In genomic region chr2:229665158-229665557, GRCh38 we compare ENCODE assay signal across 24 cellular contexts. TPM values are rescaled to one million over a fixed set of nuclear protein-coding genes. Genes with fewer than 3 reads are reported as not detected.
"Had no signal": no experiment of that assay in that cellular context is flagged by ENCODE, and none has a peak within 500 bp of the region (broad histone marks: within the 10 kb centered on the region; RNA-seq: fewer than 3 reads in every experiment).

No MANE protein-coding gene starts in this region.

- H3K4me3 Mint-ChIP-seq: immature natural killer cell; memory B cell; naive B cell; natural killer cell; nephron progenitor cell; neural progenitor cell; stimulated activated effector memory CD8-positive, alpha-beta T cell treated with anti-CD3 and anti-CD28 coated beads, Interleukin-12 subunit alpha, Interleukin-12 subunit beta, amount 100 ng/mL, for 72 hours; stimulated activated naive CD8-positive, alpha-beta T cell treated with anti-CD3 and anti-CD28 coated beads, Interleukin-15, Interleukin-2, amounts not matched to agents 100 ng/mL and 50 ng/mL, for 24 hours; type B pancreatic cell had no signal

- H3K4me1 Mint-ChIP-seq: immature natural killer cell; memory B cell; naive B cell; natural killer cell; nephron progenitor cell; neural progenitor cell; stimulated activated effector memory CD8-positive, alpha-beta T cell treated with anti-CD3 and anti-CD28 coated beads, Interleukin-12 subunit alpha, Interleukin-12 subunit beta, amount 100 ng/mL, for 72 hours had no signal

- ATAC-seq: heart left ventricle; left colon; left lung; natural killer cell; right cardiac atrium; stimulated activated effector memory CD8-positive, alpha-beta T cell treated with anti-CD3 and anti-CD28 coated beads, Interleukin-12 subunit alpha, Interleukin-12 subunit beta, amount 100 ng/mL, for 72 hours had no signal

- H3K27ac Mint-ChIP-seq: immature natural killer cell; memory B cell; naive B cell; natural killer cell; nephron progenitor cell; neural progenitor cell; progenitor cell of endocrine pancreas; stimulated activated effector memory CD8-positive, alpha-beta T cell treated with anti-CD3 and anti-CD28 coated beads, Interleukin-12 subunit alpha, Interleukin-12 subunit beta, amount 100 ng/mL, for 72 hours; stimulated activated naive CD8-positive, alpha-beta T cell treated with anti-CD3 and anti-CD28 coated beads, Interleukin-15, Interleukin-2, amounts not matched to agents 100 ng/mL and 50 ng/mL, for 24 hours; type B pancreatic cell had no signal

- H3K36me3 Mint-ChIP-seq: immature natural killer cell; memory B cell; naive B cell; natural killer cell; neural progenitor cell; stimulated activated effector memory CD8-positive, alpha-beta T cell treated with anti-CD3 and anti-CD28 coated beads, Interleukin-12 subunit alpha, Interleukin-12 subunit beta, amount 100 ng/mL, for 72 hours; type B pancreatic cell had no signal

- DNase-seq: heart left ventricle; immature natural killer cell; kidney; left colon; left lung; naive B cell; natural killer cell; nephron progenitor cell; occipital lobe; retina; right cardiac atrium; sigmoid colon; small intestine; spleen; stimulated activated CD4-positive, alpha-beta T cell treated with anti-CD3 and anti-CD28 coated beads, Interleukin-4, amount 100 ng/mL, for 24 hours; stimulated activated naive CD4-positive, alpha-beta T cell; uterus had no signal

- H3K9me3 Mint-ChIP-seq: immature natural killer cell; memory B cell; natural killer cell; nephron progenitor cell; neural progenitor cell; stimulated activated effector memory CD8-positive, alpha-beta T cell treated with anti-CD3 and anti-CD28 coated beads, Interleukin-12 subunit alpha, Interleukin-12 subunit beta, amount 100 ng/mL, for 72 hours; stimulated activated naive CD8-positive, alpha-beta T cell treated with anti-CD3 and anti-CD28 coated beads, Interleukin-15, Interleukin-2, amounts not matched to agents 100 ng/mL and 50 ng/mL, for 24 hours; type B pancreatic cell had no signal

RNA-seq across cellular contexts. Expression of gene DNER, which starts 49.2 kb away (rescaled TPM):
- total RNA-seq: liver, natural killer cell had no signal
